In genomic region chr7:555551-556160, GRCh38 we compare ENCODE assay signal across 2 cellular contexts.
TF ChIP-seq lines count a peak whose summit lies in the region.

No MANE protein-coding gene starts in this region.

TF ChIP-seq in HepG2, 621 proteins besides CTCF, POLR2A, EP300 and RAD21:
- no peak for TF ChIP-seq ZNF773 (CRISPR knock-in tag; IDR thresholded peaks at IDR 0.05; ENCODE audit: borderline replicate concordance)
- peak; percentile 97 for TF ChIP-seq ZNF768 (CRISPR knock-in tag; IDR thresholded peaks at IDR 0.05)
TF ChIP-seq in HepG2: peak in this region for 1.

TF ChIP-seq in H1, 55 proteins besides CTCF, POLR2A, EP300 and RAD21:
- TF ChIP-seq ATF3 (IDR thresholded peaks at IDR 0.05; ENCODE audit: insufficient read depth, low read depth, low read length) (no peak), TEAD4 (IDR thresholded peaks at IDR 0.05; ENCODE audit: low read depth, low read length) (no peak), CREB1 (IDR thresholded peaks at IDR 0.05) (no peak), POLR2AphosphoS5 (IDR thresholded peaks at IDR 0.05; ENCODE audit: low read depth, low read length) (no peak), CTBP2 (IDR thresholded peaks at IDR 0.05; ENCODE audit: borderline replicate concordance, insufficient read depth, insufficient read length, low read length) (no peak), ATF2 (IDR thresholded peaks at IDR 0.05; ENCODE audit: low read length) (no peak), PHF8 (conservative IDR thresholded peaks at IDR 0.05; ENCODE audit: low read depth, low read length) (no peak), BCL11A (IDR thresholded peaks at IDR 0.05; ENCODE audit: low read depth in 2 of 2, low read length in 2 of 2) (no peak), NANOG (IDR thresholded peaks at IDR 0.05; ENCODE audit: insufficient read depth, low read depth, low read length, poor library complexity, severe bottlenecking) (no peak), JUND (IDR thresholded peaks at IDR 0.05; ENCODE audit: low read length) (no peak), TBP (IDR thresholded peaks at IDR 0.05; ENCODE audit: low read depth, low read length) (no peak), RNF2 (IDR thresholded peaks at IDR 0.05; ENCODE audit: borderline replicate concordance, low read depth, low read length, missing control alignments, poor library complexity, severe bottlenecking) (no peak), SIN3A (conservative IDR thresholded peaks at IDR 0.05 in 1 of 2, IDR thresholded peaks at IDR 0.05 in 1 of 2; ENCODE audit: low read depth in 1 of 2, low read length in 2 of 2) (no peak), KDM5A (IDR thresholded peaks at IDR 0.05; ENCODE audit: low read length) (no peak), MAFK (IDR thresholded peaks at IDR 0.05; ENCODE audit: low read depth, low read length) (no peak), SP1 (IDR thresholded peaks at IDR 0.05; ENCODE audit: low read depth, low read length) (no peak), CEBPB (IDR thresholded peaks at IDR 0.05; ENCODE audit: low read depth, low read length) (no peak), FOSL1 (IDR thresholded peaks at IDR 0.05; ENCODE audit: insufficient read depth, low read depth, low read length) (no peak), TCF12 (IDR thresholded peaks at IDR 0.05; ENCODE audit: low read depth, low read length) (no peak), POU5F1 (IDR thresholded peaks at IDR 0.05; ENCODE audit: low read depth, low read length) (no peak)
